In genomic region chr4:6001965-6002833, GRCh38 we compare ENCODE assay signal across 27 cellular contexts. TPM values are rescaled to one million over a fixed set of nuclear protein-coding genes. Genes with fewer than 3 reads are reported as not detected.
"Had no signal": no experiment of that assay in that cellular context is flagged by ENCODE, and none has a peak within 500 bp of the region (broad histone marks: within the 10 kb centered on the region; RNA-seq: fewer than 3 reads in every experiment).

No MANE protein-coding gene starts in this region.

- H3K4me1 Mint-ChIP-seq: activated CD4-positive, alpha-beta T cell treated with anti-CD3 and anti-CD28 coated beads, Interleukin-2, amount 10 ng/mL, durations not matched to agents 7 days and 5 days; activated naive CD4-positive, alpha-beta T cell treated with anti-CD3 and anti-CD28 coated beads, Interleukin-2, amount 10 ng/mL, durations not matched to agents 7 days and 5 days; naive thymus-derived CD8-positive, alpha-beta T cell; stimulated activated effector memory CD8-positive, alpha-beta T cell treated with anti-CD3 and anti-CD28 coated beads, Interleukin-12 subunit alpha, Interleukin-12 subunit beta, amount 100 ng/mL, for 72 hours had no signal

- H3K36me3 ChIP-seq: brain microvascular endothelial cell, esophagus muscularis mucosa, right lobe of liver had no signal

- H3K4me3 ChIP-seq: esophagus muscularis mucosa, right lobe of liver, skin epidermis had no signal

- H3K4me1 ChIP-seq: foreskin keratinocyte, right lobe of liver had no signal

- H3K36me3 Mint-ChIP-seq: activated naive CD4-positive, alpha-beta T cell treated with anti-CD3 and anti-CD28 coated beads, Interleukin-2, amount 10 ng/mL, durations not matched to agents 7 days and 5 days; activated naive CD8-positive, alpha-beta T cell treated with anti-CD3 and anti-CD28 coated beads, Interleukin-2, amount 10 ng/mL, durations not matched to agents 7 days and 5 days; memory B cell; stimulated activated effector memory CD8-positive, alpha-beta T cell treated with anti-CD3 and anti-CD28 coated beads, Interleukin-12 subunit alpha, Interleukin-12 subunit beta, amount 100 ng/mL, for 72 hours; type B pancreatic cell had no signal

- DNase-seq: activated CD4-positive, alpha-beta memory T cell treated with anti-CD3 and anti-CD28 coated beads, Interleukin-2, amount 10 ng/mL, durations not matched to agents 7 days and 5 days; activated CD4-positive, alpha-beta T cell treated with anti-CD3 and anti-CD28 coated beads for 1 hour; activated CD4-positive, alpha-beta T cell treated with anti-CD3 and anti-CD28 coated beads, Interleukin-2, amount 10 ng/mL, durations not matched to agents 7 days and 5 days; activated CD8-positive, alpha-beta memory T cell treated with anti-CD3 and anti-CD28 coated beads, Interleukin-2, amount 50 U/mL, for 48 hours; activated gamma-delta T cell; activated naive CD4-positive, alpha-beta T cell treated with anti-CD3 and anti-CD28 coated beads, Interleukin-2, amount 10 ng/mL, durations not matched to agents 7 days and 5 days; activated naive CD8-positive, alpha-beta T cell treated with anti-CD3 and anti-CD28 coated beads, Interleukin-2, amount 10 ng/mL, durations not matched to agents 7 days and 5 days; activated T-cell treated with anti-CD3 and anti-CD28 coated beads, Interleukin-2, amount 50 U/mL, for 24 hours; brain microvascular endothelial cell; caudate nucleus; foreskin keratinocyte; naive thymus-derived CD8-positive, alpha-beta T cell; right lobe of liver; stimulated activated CD4-positive, alpha-beta T cell treated with anti-CD3 and anti-CD28 coated beads, Interleukin-4, amount 100 ng/mL, for 24 hours; T-helper 9 cell had no signal

- H3K27ac Mint-ChIP-seq: activated CD4-positive, alpha-beta memory T cell treated with anti-CD3 and anti-CD28 coated beads, Interleukin-2, amount 10 ng/mL, durations not matched to agents 7 days and 5 days; activated CD4-positive, alpha-beta T cell treated with anti-CD3 and anti-CD28 coated beads, Interleukin-2, amount 10 ng/mL, durations not matched to agents 7 days and 5 days; activated naive CD4-positive, alpha-beta T cell treated with anti-CD3 and anti-CD28 coated beads, Interleukin-2, amount 10 ng/mL, durations not matched to agents 7 days and 5 days; activated naive CD8-positive, alpha-beta T cell treated with anti-CD3 and anti-CD28 coated beads, Interleukin-2, amount 10 ng/mL, durations not matched to agents 7 days and 5 days; activated T-cell treated with anti-CD3 and anti-CD28 coated beads, Interleukin-2, amount 50 U/mL, for 24 hours; memory B cell; naive thymus-derived CD8-positive, alpha-beta T cell; progenitor cell of endocrine pancreas; stimulated activated effector memory CD8-positive, alpha-beta T cell treated with anti-CD3 and anti-CD28 coated beads, Interleukin-12 subunit alpha, Interleukin-12 subunit beta, amount 100 ng/mL, for 72 hours; stimulated activated naive CD8-positive, alpha-beta T cell treated with anti-CD3 and anti-CD28 coated beads, Interleukin-15, Interleukin-2, amounts not matched to agents 100 ng/mL and 50 ng/mL, for 24 hours; T-helper 1 cell treated with Interleukin-12 subunit alpha and Interleukin-12 subunit beta and Interleukin-4 antibody, amounts not matched to agents 30 μg/mL and 1 μg/mL, for 36 hours; type B pancreatic cell had no signal

- H3K27me3 ChIP-seq: brain microvascular endothelial cell, foreskin keratinocyte, right lobe of liver had no signal

- H3K9me3 ChIP-seq: esophagus muscularis mucosa, right lobe of liver had no signal

- H3K9me3 Mint-ChIP-seq: activated CD4-positive, alpha-beta memory T cell treated with anti-CD3 and anti-CD28 coated beads, Interleukin-2, amount 10 ng/mL, durations not matched to agents 7 days and 5 days; activated CD4-positive, alpha-beta T cell treated with anti-CD3 and anti-CD28 coated beads, Interleukin-2, amount 10 ng/mL, durations not matched to agents 7 days and 5 days; activated naive CD4-positive, alpha-beta T cell treated with anti-CD3 and anti-CD28 coated beads, Interleukin-2, amount 10 ng/mL, durations not matched to agents 7 days and 5 days; activated naive CD8-positive, alpha-beta T cell treated with anti-CD3 and anti-CD28 coated beads, Interleukin-2, amount 10 ng/mL, durations not matched to agents 7 days and 5 days; activated T-cell treated with anti-CD3 and anti-CD28 coated beads, Interleukin-2, amount 50 U/mL, for 24 hours; memory B cell; stimulated activated effector memory CD8-positive, alpha-beta T cell treated with anti-CD3 and anti-CD28 coated beads, Interleukin-12 subunit alpha, Interleukin-12 subunit beta, amount 100 ng/mL, for 72 hours; stimulated activated naive CD8-positive, alpha-beta T cell treated with anti-CD3 and anti-CD28 coated beads, Interleukin-15, Interleukin-2, amounts not matched to agents 100 ng/mL and 50 ng/mL, for 24 hours; T-helper 1 cell treated with Interleukin-12 subunit alpha and Interleukin-12 subunit beta and Interleukin-4 antibody, amounts not matched to agents 30 μg/mL and 1 μg/mL, for 36 hours; type B pancreatic cell had no signal

- H3K4me3 Mint-ChIP-seq: activated CD4-positive, alpha-beta memory T cell treated with anti-CD3 and anti-CD28 coated beads, Interleukin-2, amount 10 ng/mL, durations not matched to agents 7 days and 5 days; activated CD4-positive, alpha-beta T cell treated with anti-CD3 and anti-CD28 coated beads, Interleukin-2, amount 10 ng/mL, durations not matched to agents 7 days and 5 days; activated naive CD4-positive, alpha-beta T cell treated with anti-CD3 and anti-CD28 coated beads, Interleukin-2, amount 10 ng/mL, durations not matched to agents 7 days and 5 days; activated naive CD8-positive, alpha-beta T cell treated with anti-CD3 and anti-CD28 coated beads, Interleukin-2, amount 10 ng/mL, durations not matched to agents 7 days and 5 days; activated T-cell treated with anti-CD3 and anti-CD28 coated beads, Interleukin-2, amount 50 U/mL, for 24 hours; memory B cell; naive thymus-derived CD8-positive, alpha-beta T cell; stimulated activated effector memory CD8-positive, alpha-beta T cell treated with anti-CD3 and anti-CD28 coated beads, Interleukin-12 subunit alpha, Interleukin-12 subunit beta, amount 100 ng/mL, for 72 hours; stimulated activated naive CD8-positive, alpha-beta T cell treated with anti-CD3 and anti-CD28 coated beads, Interleukin-15, Interleukin-2, amounts not matched to agents 100 ng/mL and 50 ng/mL, for 24 hours; T-helper 1 cell treated with Interleukin-12 subunit alpha and Interleukin-12 subunit beta and Interleukin-4 antibody, amounts not matched to agents 30 μg/mL and 1 μg/mL, for 36 hours; type B pancreatic cell had no signal

- H3K27ac ChIP-seq: brain microvascular endothelial cell, esophagus muscularis mucosa, foreskin keratinocyte, right lobe of liver, skin epidermis had no signal

- ATAC-seq: foreskin keratinocyte; naive thymus-derived CD8-positive, alpha-beta T cell; right lobe of liver; stimulated activated effector memory CD8-positive, alpha-beta T cell treated with anti-CD3 and anti-CD28 coated beads, Interleukin-12 subunit alpha, Interleukin-12 subunit beta, amount 100 ng/mL, for 72 hours had no signal

RNA-seq across cellular contexts. Expression of gene C4orf50, which starts 16.0 kb away (rescaled TPM):
- total RNA-seq: chondrocyte; foreskin keratinocyte; glomerular endothelial cell; naive thymus-derived CD8-positive, alpha-beta T cell; osteocyte; renal cortical epithelial cell had no signal
